8 cellular contexts compared by ENCODE assay signal in the genomic region with DNA sequence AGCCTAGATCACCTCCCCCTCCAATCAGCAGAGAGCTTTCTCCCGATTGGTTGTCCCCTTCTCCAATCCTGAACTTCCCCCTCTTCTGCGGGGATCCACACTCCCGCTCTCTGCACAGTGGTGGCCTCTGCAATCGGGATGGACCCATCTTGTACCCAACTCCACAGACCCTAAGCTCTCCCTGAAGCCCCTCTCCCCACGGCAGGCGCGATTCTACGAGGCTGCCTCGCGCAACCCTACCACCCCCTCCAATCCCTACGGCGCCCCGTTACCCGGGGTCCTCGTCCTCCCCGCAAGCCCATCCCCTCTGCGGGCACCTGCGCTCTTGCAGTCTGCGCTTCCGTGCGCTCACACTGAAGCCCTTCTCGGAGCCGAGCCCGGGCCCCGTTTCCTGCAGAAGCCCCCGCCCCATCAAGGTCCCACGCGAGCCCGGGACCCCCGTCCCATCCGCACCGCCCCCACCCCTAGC. TPM values are rescaled to one million over a fixed set of nuclear protein-coding genes. Genes with fewer than 3 reads are reported as not detected.
DNase-seq lines count a peak whose midpoint lies in the region; ATAC-seq, FAIRE-seq and TF ChIP-seq lines count a peak whose summit lies in the region.

No MANE protein-coding gene starts in this region.

- peak overlapping the region; percentile 71 for H3K9ac ChIP-seq in smooth muscle cell (ENCODE audit: low read depth)

- H3K4me3 ChIP-seq in bronchial epithelial cell (ENCODE audit: low read depth, low read length) = peak overlapping the region; percentile 65
- peak overlapping the region; percentile 80 for H3K4me3 ChIP-seq in smooth muscle cell

- peaks cover 4% of the 10 kb centered on the region for H3K4me1 ChIP-seq in smooth muscle cell (ENCODE audit: low read depth)

- TF ChIP-seq CTCF in VCaP (conservative IDR thresholded peaks at IDR 0.05) = no peak
- TF ChIP-seq CTCF in bronchial epithelial cell (IDR thresholded peaks at IDR 0.05; ENCODE audit: insufficient read depth, low read length, severe bottlenecking) = no peak
- TF ChIP-seq CTCF in smooth muscle cell (IDR thresholded peaks at IDR 0.05; ENCODE audit: borderline replicate concordance, insufficient read depth, poor library complexity, severe bottlenecking) = no peak

- DNase-seq in NCI-H2107 treated with DMSO at 0.1 percent for 48 hours (lab: John Stamatoyannopoulos, UW; ENCODE audit: unreplicated experiment) (peak; percentile 46), NCI-H2107 (lab: John Stamatoyannopoulos, UW) (no peak), NCI-H2171 (lab: John Stamatoyannopoulos, UW) (peak; percentile 93), bronchial epithelial cell (ENCODE audit: low read depth) (peak; percentile 74), iPS-NIHi7 (ENCODE audit: extremely low spot score) (peak; percentile 97), smooth muscle cell (lab: John Stamatoyannopoulos, UW; ENCODE audit: unreplicated experiment) (peak; percentile 59)

- H3K27me3 ChIP-seq in bronchial epithelial cell (ENCODE audit: control insufficient read depth, insufficient read depth, low read length) (no peaks in the 10 kb centered on the region), smooth muscle cell (ENCODE audit: low read depth) (no peaks in the 10 kb centered on the region)

- ATAC-seq in HG03039 (IDR thresholded peaks at IDR 0.05; ENCODE audit: unreplicated experiment) = peak; percentile 29

- WGBS in smooth muscle cell (ENCODE audit: low lambda C conversion rate) = 1% methylated on average over 27 of the region's 32 CpGs

- H3K27ac ChIP-seq in VCaP (peak overlapping the region; percentile 72), smooth muscle cell (ENCODE audit: low read depth) (no peak overlapping the region)

- H3K4me2 ChIP-seq in smooth muscle cell = peak overlapping the region; percentile 97

- FAIRE-seq in bronchial epithelial cell (lab: Jason Lieb, UNC) = no peak

- peak overlapping the region; percentile 74 for H2AFZ ChIP-seq in smooth muscle cell (ENCODE audit: low read depth)

- H4K20me1 ChIP-seq in smooth muscle cell (ENCODE audit: low read depth) = no peaks in the 10 kb centered on the region

- H3K79me2 ChIP-seq in smooth muscle cell (ENCODE audit: low read depth) = no peaks in the 10 kb centered on the region

- H3K36me3 ChIP-seq in bronchial epithelial cell (ENCODE audit: control insufficient read depth, insufficient read depth, low read length) (no peaks in the 10 kb centered on the region), smooth muscle cell (ENCODE audit: low read depth) (no peaks in the 10 kb centered on the region)

- no peaks in the 10 kb centered on the region for H3K9me3 ChIP-seq in smooth muscle cell (replicated peaks; ENCODE audit: low read depth)

- H3F3A ChIP-seq in smooth muscle cell (ENCODE audit: low read depth) = no peaks in the 10 kb centered on the region

RNA-seq across cellular contexts. Expression of a gene that starts 0.5 kb away (rescaled TPM):
- 20.5 and 23.9 TPM in 2 replicates for total RNA-seq in bronchial epithelial cell
- total RNA-seq in smooth muscle cell = 21.5 and 61.5 TPM in 2 replicates
- 92.2 and 94.4 TPM in 2 replicates for polyA plus RNA-seq in smooth muscle cell

RNA-seq across cellular contexts. Expression of a gene that starts 28.3 kb away (rescaled TPM):
- total RNA-seq in bronchial epithelial cell = 0.26 and 0.64 TPM in 2 replicates
- 0.49 and 0.76 TPM in 2 replicates for total RNA-seq in smooth muscle cell
- polyA plus RNA-seq in smooth muscle cell = 3.7 and 4.7 TPM in 2 replicates
